ENCODE assay signal across 1 cellular context in the genomic region with DNA sequence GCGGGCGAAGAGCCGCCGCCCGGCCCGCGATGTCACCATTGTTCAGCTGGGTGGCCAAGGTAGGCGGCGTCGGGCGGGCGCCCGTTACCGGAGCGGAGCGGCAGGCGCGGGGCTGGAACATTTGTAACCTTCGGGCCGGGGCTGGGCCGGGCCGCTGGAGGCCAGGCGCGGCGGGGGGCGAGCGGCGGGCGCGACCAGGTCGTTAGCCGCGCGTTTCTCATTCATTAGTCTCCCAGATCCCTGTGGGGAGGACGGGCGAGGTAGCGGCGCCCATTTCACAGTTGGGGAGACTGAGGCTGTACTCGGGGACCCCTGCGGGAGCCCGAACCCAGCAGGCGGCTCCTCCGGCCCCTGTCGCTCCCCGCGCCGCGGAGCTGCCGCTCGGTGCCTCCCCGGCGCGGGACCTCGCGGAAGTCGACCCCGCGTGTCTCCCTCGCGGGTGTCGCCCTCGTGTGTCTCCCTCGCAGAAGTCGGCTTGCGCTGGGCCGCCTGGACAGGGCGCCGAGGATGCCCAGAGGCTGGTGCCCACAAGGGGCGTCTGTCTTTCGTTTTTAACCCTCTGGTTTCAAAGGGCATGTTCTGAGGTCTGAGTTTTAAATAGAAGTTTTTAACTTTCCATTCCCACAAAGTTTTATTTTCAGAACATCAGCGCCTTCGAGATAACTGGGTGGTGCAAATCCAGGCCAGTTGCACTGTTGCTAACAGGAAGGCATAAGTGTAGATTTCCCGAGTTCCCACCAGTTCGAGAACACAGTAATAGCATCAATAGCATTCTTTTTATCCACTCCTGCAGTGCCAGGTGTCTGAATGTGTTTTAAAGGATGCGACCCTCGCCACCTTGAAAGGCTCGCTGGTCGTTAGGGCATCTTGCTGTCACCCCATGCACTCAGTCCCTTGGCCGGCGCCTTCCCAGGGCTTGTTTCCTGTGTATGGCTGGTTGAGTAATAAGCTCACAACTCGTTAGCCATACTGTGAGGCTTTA.
TF ChIP-seq lines count a peak whose summit lies in the region.

No MANE protein-coding gene starts in this region.

TF ChIP-seq in HepG2, 621 proteins besides CTCF, POLR2A, EP300 and RAD21 (continued from another document and continues in another):
- TF ChIP-seq, protein P1, sequence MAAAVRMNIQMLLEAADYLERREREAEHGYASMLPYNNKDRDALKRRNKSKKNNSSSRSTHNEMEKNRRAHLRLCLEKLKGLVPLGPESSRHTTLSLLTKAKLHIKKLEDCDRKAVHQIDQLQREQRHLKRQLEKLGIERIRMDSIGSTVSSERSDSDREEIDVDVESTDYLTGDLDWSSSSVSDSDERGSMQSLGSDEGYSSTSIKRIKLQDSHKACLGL (CRISPR knock-in tag; IDR thresholded peaks at IDR 0.05) = peak; percentile 81
- peak; percentile 62; the same call in 1 of the 2 replicates for TF ChIP-seq ZSCAN12 (CRISPR knock-in tag; IDR thresholded peaks at IDR 0.05)
- no peak for TF ChIP-seq CENPT (CRISPR knock-in tag; IDR thresholded peaks at IDR 0.05; ENCODE audit: low read depth)
- no peak for TF ChIP-seq MBD4 (IDR thresholded peaks at IDR 0.05; ENCODE audit: borderline replicate concordance, low read length)
- TF ChIP-seq ZSCAN29 (CRISPR knock-in tag; conservative IDR thresholded peaks at IDR 0.05) = no peak
- no peak for TF ChIP-seq TAF15 (IDR thresholded peaks at IDR 0.05; ENCODE audit: low read depth, low read length, poor library complexity, severe bottlenecking)
- no peak for TF ChIP-seq MATR3 (CRISPR knock-in tag; IDR thresholded peaks at IDR 0.05)
- TF ChIP-seq AGO2 (optimal IDR thresholded peaks at IDR 0.05; ENCODE audit: low read depth, low read length) = peak; percentile 50
- TF ChIP-seq YEATS4 (CRISPR knock-in tag; IDR thresholded peaks at IDR 0.05; ENCODE audit: borderline replicate concordance) = peak; percentile 75; the same call in 1 of the 2 replicates
- TF ChIP-seq, protein P2, sequence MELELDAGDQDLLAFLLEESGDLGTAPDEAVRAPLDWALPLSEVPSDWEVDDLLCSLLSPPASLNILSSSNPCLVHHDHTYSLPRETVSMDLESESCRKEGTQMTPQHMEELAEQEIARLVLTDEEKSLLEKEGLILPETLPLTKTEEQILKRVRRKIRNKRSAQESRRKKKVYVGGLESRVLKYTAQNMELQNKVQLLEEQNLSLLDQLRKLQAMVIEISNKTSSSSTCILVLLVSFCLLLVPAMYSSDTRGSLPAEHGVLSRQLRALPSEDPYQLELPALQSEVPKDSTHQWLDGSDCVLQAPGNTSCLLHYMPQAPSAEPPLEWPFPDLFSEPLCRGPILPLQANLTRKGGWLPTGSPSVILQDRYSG (CRISPR knock-in tag; IDR thresholded peaks at IDR 0.05) = no peak
- TF ChIP-seq ZBTB7B (CRISPR knock-in tag; IDR thresholded peaks at IDR 0.05) = peak; percentile 53; the same call in 1 of the 2 replicates
- TF ChIP-seq HMGA1 (CRISPR knock-in tag; conservative IDR thresholded peaks at IDR 0.05) = no peak
- TF ChIP-seq ZNF850 (CRISPR knock-in tag; conservative IDR thresholded peaks at IDR 0.05) = no peak
- no peak for TF ChIP-seq TCF12 (IDR thresholded peaks at IDR 0.05)
- 0 out of 2 replicates have a peak, but pooled peaks have one; percentile 23 for TF ChIP-seq TCF12 (CRISPR knock-in tag; IDR thresholded peaks at IDR 0.05)
- TF ChIP-seq DBP (CRISPR knock-in tag; IDR thresholded peaks at IDR 0.05; ENCODE audit: not compliant biosample characterization) = peak; percentile 53
- TF ChIP-seq, protein P3, sequence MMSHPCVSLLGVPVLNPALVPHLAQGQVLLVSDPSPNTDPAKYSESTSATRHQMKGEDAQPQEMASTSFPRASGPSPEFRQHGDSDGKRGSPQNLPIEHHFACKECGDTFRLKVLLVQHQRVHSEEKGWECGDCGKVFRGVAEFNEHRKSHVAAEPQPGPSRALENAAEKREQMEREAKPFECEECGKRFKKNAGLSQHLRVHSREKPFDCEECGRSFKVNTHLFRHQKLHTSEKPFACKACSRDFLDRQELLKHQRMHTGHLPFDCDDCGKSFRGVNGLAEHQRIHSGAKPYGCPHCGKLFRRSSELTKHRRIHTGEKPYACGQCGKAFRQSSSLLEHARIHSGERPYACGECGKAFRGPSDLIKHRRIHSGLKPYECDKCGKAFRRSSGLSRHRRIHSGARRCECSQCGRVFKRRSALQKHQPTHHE (CRISPR knock-in tag; IDR thresholded peaks at IDR 0.05; ENCODE audit: borderline replicate concordance) = no peak
- peak; percentile 62; the same call in 1 of the 2 replicates for TF ChIP-seq ZMYM3 (CRISPR knock-in tag; IDR thresholded peaks at IDR 0.05)
- TF ChIP-seq DNMT3B (CRISPR knock-in tag; conservative IDR thresholded peaks at IDR 0.05) = no peak
- no peak for TF ChIP-seq CEBPZ (IDR thresholded peaks at IDR 0.05; ENCODE audit: low read length)
- no peak for TF ChIP-seq MZF1 (CRISPR knock-in tag; IDR thresholded peaks at IDR 0.05; ENCODE audit: borderline replicate concordance)
- TF ChIP-seq ZNF670 (CRISPR knock-in tag; IDR thresholded peaks at IDR 0.05; ENCODE audit: borderline replicate concordance) = peak; percentile 51; the same call in 1 of the 2 replicates
- TF ChIP-seq ZFP36 (IDR thresholded peaks at IDR 0.05; ENCODE audit: borderline replicate concordance, low read depth, low read length, partially characterized antibody) = no peak
- peak; percentile 36; the same call in 1 of the 2 replicates for TF ChIP-seq KMT2A (CRISPR knock-in tag; IDR thresholded peaks at IDR 0.05)
- TF ChIP-seq ZNF674 (CRISPR knock-in tag; IDR thresholded peaks at IDR 0.05; ENCODE audit: low read depth) = no peak
- peak; percentile 38 for TF ChIP-seq ZNF574 (CRISPR knock-in tag; IDR thresholded peaks at IDR 0.05)
- TF ChIP-seq ZNF768 (CRISPR knock-in tag; IDR thresholded peaks at IDR 0.05) = peak; percentile 56; the same call in 1 of the 2 replicates
- no peak for TF ChIP-seq PCBP2 (optimal IDR thresholded peaks at IDR 0.05; ENCODE audit: low read depth, low read length, poor library complexity, severe bottlenecking)
- TF ChIP-seq ELF3 (CRISPR knock-in tag; IDR thresholded peaks at IDR 0.05) = no peak
- no peak for TF ChIP-seq POLR2AphosphoS5 (IDR thresholded peaks at IDR 0.05; ENCODE audit: low read depth, low read length)
- no peak for TF ChIP-seq ZNF484 (CRISPR knock-in tag; IDR thresholded peaks at IDR 0.05; ENCODE audit: borderline replicate concordance, low read depth)
- no peak for TF ChIP-seq ZZZ3 (CRISPR knock-in tag; IDR thresholded peaks at IDR 0.05; ENCODE audit: borderline replicate concordance)
- TF ChIP-seq SKI (IDR thresholded peaks at IDR 0.05; ENCODE audit: partially characterized antibody) = no peak
- no peak for TF ChIP-seq ZNF597 (CRISPR knock-in tag; IDR thresholded peaks at IDR 0.05)
- TF ChIP-seq KAT2B (IDR thresholded peaks at IDR 0.05; ENCODE audit: borderline replicate concordance, low read depth, low read length) = no peak
- TF ChIP-seq, protein P4, sequence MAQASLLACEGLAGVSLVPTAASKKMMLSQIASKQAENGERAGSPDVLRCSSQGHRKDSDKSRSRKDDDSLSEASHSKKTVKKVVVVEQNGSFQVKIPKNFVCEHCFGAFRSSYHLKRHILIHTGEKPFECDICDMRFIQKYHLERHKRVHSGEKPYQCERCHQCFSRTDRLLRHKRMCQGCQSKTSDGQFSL (CRISPR knock-in tag; IDR thresholded peaks at IDR 0.05) = no peak
- no peak for TF ChIP-seq SMC3 (IDR thresholded peaks at IDR 0.05; ENCODE audit: low read length)
- 0 out of 2 replicates have a peak, but pooled peaks have one; percentile 26 for TF ChIP-seq ERF (CRISPR knock-in tag; IDR thresholded peaks at IDR 0.05)
- no peak for TF ChIP-seq ZFP41 (CRISPR knock-in tag; IDR thresholded peaks at IDR 0.05; ENCODE audit: borderline replicate concordance)
- TF ChIP-seq SMAD9 (CRISPR knock-in tag; IDR thresholded peaks at IDR 0.05) = 0 out of 2 replicates have a peak, but pooled peaks have one; percentile 45
- 0 out of 2 replicates have a peak, but pooled peaks have one; percentile 47 for TF ChIP-seq REXO4 (CRISPR knock-in tag; IDR thresholded peaks at IDR 0.05; ENCODE audit: borderline replicate concordance)
- TF ChIP-seq KLF9 (CRISPR knock-in tag; IDR thresholded peaks at IDR 0.05; ENCODE audit: low read depth) = no peak
- TF ChIP-seq, protein P5, sequence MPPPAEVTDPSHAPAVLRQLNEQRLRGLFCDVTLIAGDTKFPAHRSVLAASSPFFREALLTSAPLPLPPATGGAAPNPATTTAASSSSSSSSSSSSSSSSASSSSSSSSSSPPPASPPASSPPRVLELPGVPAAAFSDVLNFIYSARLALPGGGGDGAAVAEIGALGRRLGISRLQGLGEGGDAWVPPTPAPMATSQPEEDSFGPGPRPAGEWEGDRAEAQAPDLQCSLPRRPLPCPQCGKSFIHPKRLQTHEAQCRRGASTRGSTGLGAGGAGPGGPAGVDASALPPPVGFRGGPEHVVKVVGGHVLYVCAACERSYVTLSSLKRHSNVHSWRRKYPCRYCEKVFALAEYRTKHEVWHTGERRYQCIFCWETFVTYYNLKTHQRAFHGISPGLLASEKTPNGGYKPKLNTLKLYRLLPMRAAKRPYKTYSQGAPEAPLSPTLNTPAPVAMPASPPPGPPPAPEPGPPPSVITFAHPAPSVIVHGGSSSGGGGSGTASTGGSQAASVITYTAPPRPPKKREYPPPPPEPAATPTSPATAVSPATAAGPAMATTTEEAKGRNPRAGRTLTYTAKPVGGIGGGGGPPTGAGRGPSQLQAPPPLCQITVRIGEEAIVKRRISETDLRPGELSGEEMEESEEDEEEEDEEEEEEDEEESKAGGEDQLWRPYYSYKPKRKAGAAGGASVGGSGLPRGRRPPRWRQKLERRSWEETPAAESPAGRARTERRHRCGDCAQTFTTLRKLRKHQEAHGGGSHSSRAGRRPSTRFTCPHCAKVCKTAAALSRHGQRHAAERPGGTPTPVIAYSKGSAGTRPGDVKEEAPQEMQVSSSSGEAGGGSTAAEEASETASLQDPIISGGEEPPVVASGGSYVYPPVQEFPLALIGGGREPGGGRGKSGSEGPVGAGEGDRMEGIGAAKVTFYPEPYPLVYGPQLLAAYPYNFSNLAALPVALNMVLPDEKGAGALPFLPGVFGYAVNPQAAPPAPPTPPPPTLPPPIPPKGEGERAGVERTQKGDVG (CRISPR knock-in tag; IDR thresholded peaks at IDR 0.05; ENCODE audit: borderline replicate concordance) = no peak; the same call in 1 of the 2 replicates
- TF ChIP-seq, protein P6, sequence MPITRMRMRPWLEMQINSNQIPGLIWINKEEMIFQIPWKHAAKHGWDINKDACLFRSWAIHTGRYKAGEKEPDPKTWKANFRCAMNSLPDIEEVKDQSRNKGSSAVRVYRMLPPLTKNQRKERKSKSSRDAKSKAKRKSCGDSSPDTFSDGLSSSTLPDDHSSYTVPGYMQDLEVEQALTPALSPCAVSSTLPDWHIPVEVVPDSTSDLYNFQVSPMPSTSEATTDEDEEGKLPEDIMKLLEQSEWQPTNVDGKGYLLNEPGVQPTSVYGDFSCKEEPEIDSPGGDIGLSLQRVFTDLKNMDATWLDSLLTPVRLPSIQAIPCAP (CRISPR knock-in tag; IDR thresholded peaks at IDR 0.05; ENCODE audit: low read depth) = no peak
